In genomic region chr15:77181305-77182074, GRCh38 we compare ENCODE assay signal across 11 cellular contexts.
DNase-seq lines count a peak whose midpoint lies in the region; ATAC-seq and TF ChIP-seq lines count a peak whose summit lies in the region.
"Had no signal": no experiment of that assay in that cellular context is flagged by ENCODE, and none has a peak within 500 bp of the region (broad histone marks: within the 10 kb centered on the region; RNA-seq: fewer than 3 reads in every experiment).

No MANE protein-coding gene starts in this region.

- no peak overlapping the region for H3K27ac Mint-ChIP-seq in HFFc6

- 92 to 95% (median 93%) methylated on average over 5 of the region's 5 CpGs for WGBS in psoas muscle, 3 donors

- H3K4me3 ChIP-seq in psoas muscle = no peak overlapping the region
- H3K4me3 ChIP-seq: body of pancreas, right atrium auricular region, tibial nerve had no signal

- H3K9me3 ChIP-seq in psoas muscle = no peaks in the 10 kb centered on the region
- H3K9me3 ChIP-seq: body of pancreas, right atrium auricular region, tibial nerve had no signal

- H3K9me3 Mint-ChIP-seq in HFFc6 = no peaks in the 10 kb centered on the region

- peaks cover 1% of the 10 kb centered on the region for H3K27me3 Mint-ChIP-seq in HFFc6 (ENCODE audit: insufficient read depth)

- no peak overlapping the region; the same call in 1 of the 2 replicates for H3K4me3 Mint-ChIP-seq in HFFc6

- H3K4me1 ChIP-seq in psoas muscle = no peaks in the 10 kb centered on the region

- ATAC-seq in GM19324 (IDR thresholded peaks at IDR 0.05; ENCODE audit: low FRiP score, unreplicated experiment) = peak; percentile 50
- ATAC-seq in HG03097 (IDR thresholded peaks at IDR 0.05; ENCODE audit: low FRiP score, unreplicated experiment) = peak; percentile 34
- ATAC-seq in psoas muscle = no peak
- ATAC-seq: body of pancreas had no signal

- no peaks in the 10 kb centered on the region for H3K27me3 ChIP-seq in psoas muscle (ENCODE audit: insufficient read depth in 3 of 3, low read length in 2 of 3)
- H3K27me3 ChIP-seq: body of pancreas, right atrium auricular region, tibial nerve had no signal

- intact Hi-C loops in psoas muscle (cut with DNase I) = no loop called here

- H3K36me3 Mint-ChIP-seq in HFFc6 (ENCODE audit: low read depth) = peaks cover 40% of the 10 kb centered on the region

- H3K27ac ChIP-seq in psoas muscle = no peak overlapping the region
- H3K27ac ChIP-seq: body of pancreas, right atrium auricular region had no signal

- TF ChIP-seq CTCF in psoas muscle (IDR thresholded peaks at IDR 0.05) (no peak), HFFc6 (IDR thresholded peaks at IDR 0.05) (no peak)

- peaks cover 0 to 20% of the 10 kb centered on the region in 2 donors for H3K36me3 ChIP-seq in psoas muscle (ENCODE audit: insufficient read depth in 1 of 2, low read depth in 1 of 2)

- DNase-seq in CD1c-positive myeloid dendritic cell (ENCODE audit: extremely low spot score) (peak; percentile 43), psoas muscle (no peak), HFFc6 (no peak), ecto neural progenitor cell (ENCODE audit: low spot score) (no peak), mesenteric fat pad (ENCODE audit: low spot score) (no peak)
- peak; percentile 26 to 31 for DNase-seq in activated T-cell treated with anti-CD3 and anti-CD28 coated beads, Interleukin-2, amount 50 U/mL, for 48 hours
- DNase-seq: body of pancreas had no signal

- peaks cover 37% of the 10 kb centered on the region for H3K4me1 Mint-ChIP-seq in HFFc6 (ENCODE audit: low read depth)

Comparison
In these comparisons a context has a peak if more than half of its experiments do, and no peak if none do; other contexts are left out.
1. DNase-seq: peak in CD1c-positive myeloid dendritic cell (single experiment) and activated T-cell treated with anti-CD3 and anti-CD28 coated beads, Interleukin-2, amount 50 U/mL, for 48 hours (2 of 2); none in psoas muscle (0 of 2), HFFc6 (single experiment), ecto neural progenitor cell (single experiment) and mesenteric fat pad (single experiment).
2. ATAC-seq: peak in GM19324 (single experiment) and HG03097 (single experiment); none in psoas muscle (0 of 4).